9 cellular contexts compared by ENCODE assay signal in the genomic region with DNA sequence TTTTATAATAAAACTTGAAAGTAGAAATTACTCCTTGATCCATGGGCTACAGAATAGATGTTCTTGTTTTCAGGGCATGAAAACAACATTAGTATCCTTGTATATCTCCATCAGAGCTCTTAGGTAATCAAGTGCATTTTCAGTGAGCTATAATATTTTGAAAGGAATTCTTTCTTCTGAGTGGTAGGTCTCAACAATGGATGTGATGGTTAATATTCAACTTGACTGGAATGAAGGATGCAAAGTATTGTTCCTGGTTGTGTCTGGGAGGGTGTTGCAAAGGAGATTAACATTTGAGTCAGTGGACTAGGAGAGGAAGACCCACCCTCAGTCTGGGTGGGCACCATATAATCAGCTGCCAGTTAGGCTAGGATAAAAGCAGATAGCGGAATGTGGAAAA.
"Had no signal": no experiment of that assay in that cellular context is flagged by ENCODE, and none has a peak within 500 bp of the region (broad histone marks: within the 10 kb centered on the region; RNA-seq: fewer than 3 reads in every experiment).

No MANE protein-coding gene starts in this region.

- H3K4me3 ChIP-seq: GM23248, HAP-1 had no signal

- DNase-seq: GM23248, GOT3, H7, HFFc6, KBM-7 had no signal

- H3K27ac ChIP-seq: GM23248, KMS-11 had no signal

- H3K4me1 ChIP-seq: HAP-1 had no signal

- ATAC-seq: HCT116, HepG2 had no signal
